ENCODE assay signal across 8 cellular contexts in the genomic region with DNA sequence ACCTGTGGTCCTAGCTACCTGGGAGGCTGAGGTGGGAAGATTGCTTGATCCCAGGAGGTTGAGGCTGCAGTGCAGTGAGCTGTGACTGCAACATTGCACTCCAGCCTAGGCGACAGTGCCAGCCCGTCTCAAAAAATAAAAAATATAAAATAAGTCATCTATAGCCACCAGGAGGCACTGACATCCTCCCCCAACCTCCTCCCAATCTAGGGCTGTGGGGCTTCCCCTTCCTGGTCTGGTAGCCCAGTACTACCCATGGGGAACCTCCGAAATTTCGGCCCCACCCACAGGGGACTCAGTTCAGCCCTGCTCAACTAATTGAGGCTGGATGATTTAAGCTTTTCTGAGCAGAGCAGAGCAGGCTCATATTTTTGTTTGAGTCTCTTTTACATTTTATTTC. TPM values are rescaled to one million over a fixed set of nuclear protein-coding genes. Genes with fewer than 3 reads are reported as not detected.
DNase-seq lines count a peak whose midpoint lies in the region; ATAC-seq, FAIRE-seq and TF ChIP-seq lines count a peak whose summit lies in the region.

No MANE protein-coding gene starts in this region.

- no peaks in the 10 kb centered on the region for H3K27me3 Mint-ChIP-seq in CD8-positive, alpha-beta T cell (ENCODE audit: low read depth)
- no peaks in the 10 kb centered on the region for H3K27me3 Mint-ChIP-seq in activated T-helper 1 cell treated with anti-CD3 and anti-CD28 coated beads, Interleukin-12 subunit alpha, Interleukin-12 subunit beta, Interleukin-2, Interleukin-4 antibody, amounts not matched to agents 30 ng/mL and 10 ng/mL and 1 ng/mL, durations not matched to agents 14 hours and 24 hours and 36 hours (ENCODE audit: insufficient read depth)

- no peak overlapping the region for H3K4me3 Mint-ChIP-seq in CD8-positive, alpha-beta T cell
- peak overlapping the region; percentile 39 for H3K4me3 Mint-ChIP-seq in activated T-helper 1 cell treated with anti-CD3 and anti-CD28 coated beads, Interleukin-12 subunit alpha, Interleukin-12 subunit beta, Interleukin-2, Interleukin-4 antibody, amounts not matched to agents 30 ng/mL and 10 ng/mL and 1 ng/mL, durations not matched to agents 14 hours and 24 hours and 36 hours

- H3K4me1 ChIP-seq in CD8-positive, alpha-beta T cell (ENCODE audit: insufficient read depth, low read length): peaks cover 37% of the 10 kb centered on the region
- H3K4me1 ChIP-seq in liver (ENCODE audit: control insufficient read depth in 4 of 4, insufficient read depth in 4 of 4, low read length in 3 of 4): peaks cover 0 to 16% (median 7%) of the 10 kb centered on the region in 4 donors
- peaks cover 13 to 21% (median 17%) of the 10 kb centered on the region in 4 donors for H3K4me1 ChIP-seq in stomach
- H3K4me1 ChIP-seq in small intestine (ENCODE audit: control insufficient read depth in 2 of 2, insufficient read depth in 1 of 2, low read depth in 1 of 2, low read length in 1 of 2): no peaks in the 10 kb centered on the region

- H3K36me3 ChIP-seq in CD8-positive, alpha-beta T cell (ENCODE audit: insufficient read depth, low read length): no peaks in the 10 kb centered on the region
- H3K36me3 ChIP-seq in liver (ENCODE audit: control insufficient read depth in 4 of 4, insufficient read depth in 3 of 4, low read depth in 1 of 4, low read length in 3 of 4) (no peaks in the 10 kb centered on the region), stomach (no peaks in the 10 kb centered on the region), small intestine (ENCODE audit: control insufficient read depth in 2 of 2, insufficient read depth in 2 of 2, low read length in 2 of 2) (no peaks in the 10 kb centered on the region)

- TF ChIP-seq POLR2A in stomach (IDR thresholded peaks at IDR 0.05): no peak

- no peak overlapping the region for H3K4me3 ChIP-seq in CD8-positive, alpha-beta T cell (ENCODE audit: low read depth, low read length)
- H3K4me3 ChIP-seq in liver (ENCODE audit: low read depth in 1 of 3, low read length in 3 of 3): no peak overlapping the region
- no peak overlapping the region for H3K4me3 ChIP-seq in stomach
- no peak overlapping the region for H3K4me3 ChIP-seq in small intestine (ENCODE audit: low read depth in 1 of 2, low read length in 2 of 2)

- no peaks in the 10 kb centered on the region for H3K9me3 ChIP-seq in CD8-positive, alpha-beta T cell (ENCODE audit: low read length)
- H3K9me3 ChIP-seq in liver (ENCODE audit: control insufficient read depth in 4 of 4, low read length in 3 of 4) (no peaks in the 10 kb centered on the region), stomach (no peaks in the 10 kb centered on the region), small intestine (ENCODE audit: control insufficient read depth, low read depth) (no peaks in the 10 kb centered on the region)

- TF ChIP-seq EP300 in stomach (IDR thresholded peaks at IDR 0.05): no peak

- POLR2A ChIA-PET in CD8-positive, alpha-beta T cell (lab: Charles Lee): interaction anchor here (0.7 to 2.3 kb wide), 7 partner anchors 9 to 34 kb away, joined by 3 to 13 read pairs (median 4); partner anchors contain the start of gene IL32

- H3K4me1 Mint-ChIP-seq in CD8-positive, alpha-beta T cell (ENCODE audit: low read depth): peaks cover 47% of the 10 kb centered on the region
- peaks cover 33% of the 10 kb centered on the region for H3K4me1 Mint-ChIP-seq in activated T-helper 1 cell treated with anti-CD3 and anti-CD28 coated beads, Interleukin-12 subunit alpha, Interleukin-12 subunit beta, Interleukin-2, Interleukin-4 antibody, amounts not matched to agents 30 ng/mL and 10 ng/mL and 1 ng/mL, durations not matched to agents 14 hours and 24 hours and 36 hours (ENCODE audit: low read depth)

- no peaks in the 10 kb centered on the region for H3K9me3 Mint-ChIP-seq in CD8-positive, alpha-beta T cell
- no peaks in the 10 kb centered on the region for H3K9me3 Mint-ChIP-seq in activated T-helper 1 cell treated with anti-CD3 and anti-CD28 coated beads, Interleukin-12 subunit alpha, Interleukin-12 subunit beta, Interleukin-2, Interleukin-4 antibody, amounts not matched to agents 30 ng/mL and 10 ng/mL and 1 ng/mL, durations not matched to agents 14 hours and 24 hours and 36 hours

- H3K36me3 Mint-ChIP-seq in CD8-positive, alpha-beta T cell: no peaks in the 10 kb centered on the region
- no peaks in the 10 kb centered on the region for H3K36me3 Mint-ChIP-seq in activated T-helper 1 cell treated with anti-CD3 and anti-CD28 coated beads, Interleukin-12 subunit alpha, Interleukin-12 subunit beta, Interleukin-2, Interleukin-4 antibody, amounts not matched to agents 30 ng/mL and 10 ng/mL and 1 ng/mL, durations not matched to agents 14 hours and 24 hours and 36 hours (ENCODE audit: low read depth)

- H3K27ac ChIP-seq in CD8-positive, alpha-beta T cell (ENCODE audit: low read depth, low read length): no peak overlapping the region
- no peak overlapping the region for H3K27ac ChIP-seq in liver (ENCODE audit: low read depth in 1 of 2, low read length in 2 of 2)
- no peak overlapping the region for H3K27ac ChIP-seq in stomach
- no peak overlapping the region for H3K27ac ChIP-seq in small intestine (ENCODE audit: low read depth in 1 of 2, low read length in 1 of 2)

- FAIRE-seq in small intestine (lab: Jason Lieb, UNC): no peak

- peak; percentile 18 to 71 (median 61) for DNase-seq in CD8-positive, alpha-beta T cell
- DNase-seq in NCI-H69 (lab: John Stamatoyannopoulos, UW): peak; percentile 39
- peak; percentile 57 for DNase-seq in activated T-helper 1 cell treated with anti-CD3 and anti-CD28 coated beads, Interleukin-12 subunit alpha, Interleukin-12 subunit beta, Interleukin-2, Interleukin-4 antibody, amounts not matched to agents 30 ng/mL and 10 ng/mL and 1 ng/mL, durations not matched to agents 14 hours and 24 hours and 36 hours (ENCODE audit: low spot score)
- DNase-seq in NCI-H2196 treated with DMSO at 0.1 percent for 48 hours (lab: John Stamatoyannopoulos, UW; ENCODE audit: unreplicated experiment): no peak
- DNase-seq in stomach: no peak
- DNase-seq in small intestine: no peak

- 49% methylated on average over 4 of the region's 4 CpGs for WGBS in liver
- WGBS in stomach, 5 donors: 18 to 38% (median 24%) methylated on average over 4 of the region's 4 CpGs
- WGBS in small intestine, 3 donors: 11 to 33% (median 16%) methylated on average over 4 of the region's 4 CpGs

- ATAC-seq in CD8-positive, alpha-beta T cell: peak; percentile 54
- ATAC-seq in GM21423 (IDR thresholded peaks at IDR 0.05; ENCODE audit: unreplicated experiment): peak; percentile 66

- no peak overlapping the region for H3K27ac Mint-ChIP-seq in CD8-positive, alpha-beta T cell
- no peak overlapping the region for H3K27ac Mint-ChIP-seq in activated T-helper 1 cell treated with anti-CD3 and anti-CD28 coated beads, Interleukin-12 subunit alpha, Interleukin-12 subunit beta, Interleukin-2, Interleukin-4 antibody, amounts not matched to agents 30 ng/mL and 10 ng/mL and 1 ng/mL, durations not matched to agents 14 hours and 24 hours and 36 hours

- peak; percentile 27 to 52 for TF ChIP-seq RAD21 in liver (IDR thresholded peaks at IDR 0.05)

- H3K27me3 ChIP-seq in CD8-positive, alpha-beta T cell (ENCODE audit: insufficient read depth, low read length): no peaks in the 10 kb centered on the region
- H3K27me3 ChIP-seq in liver (ENCODE audit: control insufficient read depth in 4 of 4, insufficient read depth in 4 of 4, low read length in 3 of 4) (no peaks in the 10 kb centered on the region), stomach (peaks cover 0 to 50% (median 8%) of the 10 kb centered on the region in 3 donors), small intestine (ENCODE audit: control insufficient read depth in 2 of 2, insufficient read depth in 2 of 2, low read length in 2 of 2) (no peaks in the 10 kb centered on the region)

- intact Hi-C loops in CD8-positive, alpha-beta T cell (cut with DNase I, micrococcal nuclease): loop anchor here (1.0 to 2.0 kb wide), 7 partner anchors 21 to 365 kb away; no protein-coding TSS in a partner anchor
- intact Hi-C loops in activated T-helper 1 cell treated with anti-CD3 and anti-CD28 coated beads, Interleukin-12 subunit alpha, Interleukin-12 subunit beta, Interleukin-2, Interleukin-4 antibody, amounts not matched to agents 30 ng/mL and 10 ng/mL and 1 ng/mL, durations not matched to agents 14 hours and 24 hours and 36 hours (cut with micrococcal nuclease): loop anchor here (1.0 kb wide), 3 partner anchors 9 to 37 kb away; no protein-coding TSS in a partner anchor
- intact Hi-C loops in stomach (cut with DNase I; ENCODE audit: low total_unique reads): no loop called here

- no peak overlapping the region for H3K9ac ChIP-seq in liver (ENCODE audit: low read depth in 1 of 2, low read length in 2 of 2)

- peak; percentile 60 for TF ChIP-seq CTCF in CD8-positive, alpha-beta T cell (IDR thresholded peaks at IDR 0.05)
- TF ChIP-seq CTCF in liver (IDR thresholded peaks at IDR 0.05; ENCODE audit: low read depth, low read length, missing input control) (no peak), stomach (IDR thresholded peaks at IDR 0.05) (peak in 1 of 7 experiments; percentile 8)

- CTCF ChIA-PET in CD8-positive, alpha-beta T cell (lab: Charles Lee): interaction anchor here (0.7 to 15.1 kb wide), 25 partner anchors 9 to 171 kb away, joined by 3 to 256 read pairs (median 4); partner anchors contain the start of genes IL32 and ZNF213

RNA-seq across cellular contexts. Expression of gene ZSCAN10, which starts 3.2 kb away (rescaled TPM):
- total RNA-seq in CD8-positive, alpha-beta T cell: under 1 TPM in 1 of 2 experiments, not detected in 1; 0.62 TPM
- 0.07 TPM in 1 of 2 replicates, not detected in the other for total RNA-seq in activated T-helper 1 cell treated with anti-CD3 and anti-CD28 coated beads, Interleukin-12 subunit alpha, Interleukin-12 subunit beta, Interleukin-2, Interleukin-4 antibody, amounts not matched to agents 30 ng/mL and 10 ng/mL and 1 ng/mL, durations not matched to agents 14 hours and 24 hours and 36 hours
- not detected for total RNA-seq in liver
- polyA plus RNA-seq in liver: not detected
- not detected for total RNA-seq in stomach
- polyA plus RNA-seq in stomach: not detected
- under 1 TPM in 1 of 3 donors, not detected in 2; 0.03 TPM for polyA plus RNA-seq in small intestine

RNA-seq across cellular contexts. Expression of gene ZNF205, which starts 16.5 kb away (rescaled TPM):
- not detected for total RNA-seq in CD8-positive, alpha-beta T cell
- total RNA-seq in activated T-helper 1 cell treated with anti-CD3 and anti-CD28 coated beads, Interleukin-12 subunit alpha, Interleukin-12 subunit beta, Interleukin-2, Interleukin-4 antibody, amounts not matched to agents 30 ng/mL and 10 ng/mL and 1 ng/mL, durations not matched to agents 14 hours and 24 hours and 36 hours: 0.15 and 0.39 TPM in 2 replicates
- total RNA-seq in liver: 1 to 10 TPM; 4.1 to 6.9 TPM
- 1 to 10 TPM; 2.0 to 5.9 TPM for polyA plus RNA-seq in liver
- total RNA-seq in stomach: 10 to 100 TPM in 1 of 5 donors, 1 to 10 TPM in 3, under 1 TPM in 1; 0.87 to 21.9 (median 5.5) TPM
- polyA plus RNA-seq in stomach: 10 to 100 TPM; 16.6 to 27.5 (median 20.9) TPM
- polyA plus RNA-seq in small intestine: 10 to 100 TPM; 15.4 to 17.7 (median 16.9) TPM

RNA-seq across cellular contexts. Expression of gene IL32, which starts 30.4 kb away (rescaled TPM):
- 100 to 1,000 TPM; 123 to 127 TPM for total RNA-seq in CD8-positive, alpha-beta T cell
- 993 TPM in 2 replicates for total RNA-seq in activated T-helper 1 cell treated with anti-CD3 and anti-CD28 coated beads, Interleukin-12 subunit alpha, Interleukin-12 subunit beta, Interleukin-2, Interleukin-4 antibody, amounts not matched to agents 30 ng/mL and 10 ng/mL and 1 ng/mL, durations not matched to agents 14 hours and 24 hours and 36 hours
- 100 to 1,000 TPM in 1 of 2 donors, 1 to 10 TPM in 1; 8.6 to 328 TPM for total RNA-seq in liver
- 100 to 1,000 TPM in 1 of 2 donors, 10 to 100 TPM in 1; 93.4 to 300 TPM for polyA plus RNA-seq in liver
- 100 to 1,000 TPM in 1 of 5 donors, 10 to 100 TPM in 3, 1 to 10 TPM in 1; 9.9 to 504 (median 90.4) TPM for total RNA-seq in stomach
- polyA plus RNA-seq in stomach: 100 to 1,000 TPM in 1 of 3 donors, 10 to 100 TPM in 2; 56.3 to 129 (median 60.9) TPM
- 1,000 to 10,000 TPM in 1 of 3 donors, 100 to 1,000 TPM in 2; 209 to 1,061 (median 804) TPM for polyA plus RNA-seq in small intestine

RNA-seq across cellular contexts. Expression of gene ZNF213, which starts 39.0 kb away (rescaled TPM):
- total RNA-seq in CD8-positive, alpha-beta T cell: 1 to 10 TPM; 1.8 to 2.2 TPM
- 9.6 and 12.4 TPM in 2 replicates for total RNA-seq in activated T-helper 1 cell treated with anti-CD3 and anti-CD28 coated beads, Interleukin-12 subunit alpha, Interleukin-12 subunit beta, Interleukin-2, Interleukin-4 antibody, amounts not matched to agents 30 ng/mL and 10 ng/mL and 1 ng/mL, durations not matched to agents 14 hours and 24 hours and 36 hours
- total RNA-seq in liver (1 to 10 TPM; 1.9 to 4.5 TPM), stomach (10 to 100 TPM in 3 of 5 donors, 1 to 10 TPM in 2; 1.3 to 87.8 (median 20.0) TPM)
- polyA plus RNA-seq in liver (1 to 10 TPM in 1 of 2 donors, under 1 TPM in 1; 0.56 to 1.6 TPM), stomach (1 to 10 TPM; 5.8 to 6.7 (median 6.1) TPM), small intestine (10 to 100 TPM; 10.8 to 12.3 (median 11.4) TPM)

RNA-seq across cellular contexts. Expression of gene MMP25, which starts 49.5 kb away (rescaled TPM):
- total RNA-seq in CD8-positive, alpha-beta T cell: under 1 TPM; 0.11 to 0.36 TPM
- total RNA-seq in activated T-helper 1 cell treated with anti-CD3 and anti-CD28 coated beads, Interleukin-12 subunit alpha, Interleukin-12 subunit beta, Interleukin-2, Interleukin-4 antibody, amounts not matched to agents 30 ng/mL and 10 ng/mL and 1 ng/mL, durations not matched to agents 14 hours and 24 hours and 36 hours: 11.9 and 12.8 TPM in 2 replicates
- total RNA-seq in liver: 1 to 10 TPM in 1 of 2 donors, under 1 TPM in 1; 0.47 to 2.7 TPM
- polyA plus RNA-seq in liver: 1 to 10 TPM in 1 of 2 donors, under 1 TPM in 1; 0.57 to 1.3 TPM
- total RNA-seq in stomach: 1 to 10 TPM in 2 of 5 donors, not detected in 3; 1.1 to 1.6 TPM
- polyA plus RNA-seq in stomach: 1 to 10 TPM in 1 of 3 donors, under 1 TPM in 2; 0.48 to 2.9 (median 0.61) TPM
- polyA plus RNA-seq in small intestine: under 1 TPM; 0.54 to 0.89 (median 0.67) TPM

Comparison
In these comparisons a context has a peak if more than half of its experiments do, and no peak if none do; other contexts are left out.
1. DNase-seq: peak in CD8-positive, alpha-beta T cell (7 of 7), NCI-H69 (single experiment) and activated T-helper 1 cell treated with anti-CD3 and anti-CD28 coated beads, Interleukin-12 subunit alpha, Interleukin-12 subunit beta, Interleukin-2, Interleukin-4 antibody, amounts not matched to agents 30 ng/mL and 10 ng/mL and 1 ng/mL, durations not matched to agents 14 hours and 24 hours and 36 hours (single experiment); none in NCI-H2196 treated with DMSO at 0.1 percent for 48 hours (single experiment), stomach (single experiment) and small intestine (single experiment).